ENCODE assay signal across 16 cellular contexts in the genomic region with DNA sequence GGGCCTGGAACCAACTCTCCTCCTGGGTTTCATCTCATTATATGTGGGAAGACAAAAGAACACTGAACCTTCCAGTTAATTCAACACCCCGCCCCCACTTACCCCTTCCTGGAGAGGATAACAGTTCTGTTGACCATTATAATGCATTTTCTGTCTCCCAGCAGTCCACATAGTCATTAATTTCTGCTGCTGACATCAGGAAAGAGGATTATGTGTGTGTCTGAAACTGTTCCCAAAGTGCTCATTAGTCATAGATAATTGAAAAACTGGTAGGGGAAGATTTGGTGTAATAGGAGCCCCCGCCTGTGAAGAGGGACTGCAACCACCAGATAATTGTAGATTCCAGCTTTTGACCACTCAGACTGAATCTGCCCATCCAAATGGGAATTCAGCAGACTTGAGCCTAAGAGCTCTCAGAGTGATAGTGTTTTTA.
A peak's percentile ranks its signal among the peaks of the same experiment; 100 is the strongest.
DNase-seq lines count a peak whose midpoint lies in the region; TF ChIP-seq lines count a peak whose summit lies in the region.
"Had no signal": no experiment of that assay in that cellular context is flagged by ENCODE, and none has a peak within 500 bp of the region (broad histone marks: within the 10 kb centered on the region; RNA-seq: fewer than 3 reads in every experiment).

No MANE protein-coding gene starts in this region.

- DNase-seq in LHCN-M2 (ENCODE audit: low read depth) (peak; percentile 55), NCI-H524 treated with DMSO at 0.1 percent for 48 hours (lab: John Stamatoyannopoulos, UW) (peak; percentile 74), epithelial cell of esophagus (ENCODE audit: low read depth) (peak; percentile 49), skeletal muscle cell (ENCODE audit: low read depth) (peak; percentile 68), G401 (ENCODE audit: low spot score) (no peak), NCI-H1048 (lab: John Stamatoyannopoulos, UW) (no peak)
- no peak for DNase-seq in stimulated activated CD4-positive, alpha-beta T cell treated with anti-CD3 and anti-CD28 coated beads, Interleukin-4, amount 100 ng/mL, for 4 hours
- DNase-seq: activated CD4-positive, alpha-beta T cell treated with anti-CD3 and anti-CD28 coated beads for 36 hours; activated T-cell treated with anti-CD3 and anti-CD28 coated beads for 4 hours; GDM1; head of caudate nucleus; left cardiac atrium; MM.1S; NCI-H446 treated with DMSO at 0.1 percent for 48 hours; psoas muscle had no signal

- in situ Hi-C loops in G401 (cut with HindIII; ENCODE audit: low sequenced_read_pairs) = no loop called here

- H3K4me3 ChIP-seq in epithelial cell of esophagus (ENCODE audit: low read length) = no peak overlapping the region
- H3K4me3 ChIP-seq in skeletal muscle cell (ENCODE audit: low read depth, low read length) = no peak overlapping the region
- H3K4me3 ChIP-seq: psoas muscle, thoracic aorta had no signal

- TF ChIP-seq CTCF in epithelial cell of esophagus (IDR thresholded peaks at IDR 0.05; ENCODE audit: insufficient read depth, low read depth, low read length, missing control alignments) = no peak

Comparison
In these comparisons a context has a peak if more than half of its experiments do, and no peak if none do; other contexts are left out.
1. DNase-seq: peak in LHCN-M2 (single experiment), NCI-H524 treated with DMSO at 0.1 percent for 48 hours (single experiment), epithelial cell of esophagus (single experiment) and skeletal muscle cell (single experiment); none in G401 (single experiment), NCI-H1048 (single experiment) and stimulated activated CD4-positive, alpha-beta T cell treated with anti-CD3 and anti-CD28 coated beads, Interleukin-4, amount 100 ng/mL, for 4 hours (0 of 2).